1 cellular context compared by ENCODE assay signal in genomic region chr11:6433998-6434650, GRCh38.
A peak's percentile ranks its signal among the peaks of the same experiment; 100 is the strongest.
TF ChIP-seq lines count a peak whose summit lies in the region.

No MANE protein-coding gene starts in this region.

TF ChIP-seq in GM12878, 131 proteins besides CTCF, POLR2A, EP300 and RAD21:
- TF ChIP-seq PAX5 (IDR thresholded peaks at IDR 0.05; ENCODE audit: borderline replicate concordance, low read depth, low read length) (peak; percentile 83; the same call in 1 of the 2 replicates), EED (IDR thresholded peaks at IDR 0.05; ENCODE audit: low read depth) (0 out of 2 replicates have a peak, but pooled peaks have one; percentile 26), TCF12 (IDR thresholded peaks at IDR 0.05; ENCODE audit: low read depth, low read length) (peak; percentile 78), RUNX3 (IDR thresholded peaks at IDR 0.05; ENCODE audit: low read length) (peak; percentile 62), POLR2AphosphoS2 (IDR thresholded peaks at IDR 0.05; ENCODE audit: low read depth, low read length) (no peak), MEF2B (IDR thresholded peaks at IDR 0.05; ENCODE audit: partially characterized antibody, poor library complexity, severe bottlenecking) (no peak), USF2 (IDR thresholded peaks at IDR 0.05; ENCODE audit: borderline replicate concordance, low read depth, low read length) (no peak), TCF3 (IDR thresholded peaks at IDR 0.05; ENCODE audit: borderline replicate concordance, insufficient read depth, low read depth, low read length) (0 out of 2 replicates have a peak, but pooled peaks have one; percentile 63)
